In genomic region chr5:132556511-132557424, GRCh38 we compare ENCODE assay signal across 8 cellular contexts. TPM values are rescaled to one million over a fixed set of nuclear protein-coding genes. Genes with fewer than 3 reads are reported as not detected.
DNase-seq lines count a peak whose midpoint lies in the region; ATAC-seq and TF ChIP-seq lines count a peak whose summit lies in the region.

TSS of gene RAD50 (plus strand) at chr5:132556977. CDS start at chr5:132557325, 348 bp downstream.

- H3K36me3 Mint-ChIP-seq in activated B cell treated with CpG ODN at 0.5 μM for 24 hours (ENCODE audit: low read depth) = peaks cover 15% of the 10 kb centered on the region

- peak within 1 kb of the TSS; percentile 75 to 80 for H3K4me3 ChIP-seq in cardiac fibroblast (replicated peaks in 1 of 2; ENCODE audit: low read depth in 2 of 2, low read length in 2 of 2)

- ATAC-seq in HG03175 (IDR thresholded peaks at IDR 0.05; ENCODE audit: unreplicated experiment) (peak; percentile 98), activated B cell treated with CpG ODN at 0.5 μM for 24 hours (ENCODE audit: low read depth) (peak; percentile 97)

- peaks cover 29% of the 10 kb centered on the region for H3K4me1 Mint-ChIP-seq in activated B cell treated with CpG ODN at 0.5 μM for 24 hours

- peak within 1 kb of the TSS; percentile 97 for H3K4me3 Mint-ChIP-seq in activated B cell treated with CpG ODN at 0.5 μM for 24 hours

- DNase-seq in AG08396 (ENCODE audit: low spot score) = peak; percentile 94
- DNase-seq in NCI-H226 = peak; percentile 94
- peak; percentile 89 for DNase-seq in activated B cell treated with CpG ODN at 0.5 μM for 24 hours
- DNase-seq in cardiac fibroblast (ENCODE audit: low read depth in 2 of 2) = peak; percentile 90 to 92
- peak; percentile 93 for DNase-seq in inferior parietal cortex (ENCODE audit: extremely low spot score)
- peak; percentile 47 for DNase-seq in smooth muscle cell of the brain vasculature (ENCODE audit: low read depth, low spot score)

- no peaks in the 10 kb centered on the region for H3K27me3 Mint-ChIP-seq in activated B cell treated with CpG ODN at 0.5 μM for 24 hours

- peak within 1 kb of the TSS; percentile 94 for H3K27ac Mint-ChIP-seq in activated B cell treated with CpG ODN at 0.5 μM for 24 hours

- in situ Hi-C loops in GM18951 (cut with MboI; ENCODE audit: low sequenced_read_pairs, unreplicated experiment) = no loop called here

- intact Hi-C loops in activated B cell treated with CpG ODN at 0.5 μM for 24 hours (cut with micrococcal nuclease) = loop anchor here (1.0 to 10.0 kb wide), 4 partner anchors 30 to 762 kb away; partner anchors contain the start of genes FNIP1 and IRF1

- POLR2A ChIA-PET in activated B cell treated with CpG ODN at 0.5 μM for 24 hours (lab: Charles Lee) = interaction anchor here (0.5 to 1.3 kb wide), 18 partner anchors 14 to 1968 kb away, joined by 3 to 17 read pairs (median 4); partner anchors contain the start of genes AFF4, GDF9, HSPA4 and IL5

- no peak for TF ChIP-seq CTCF in activated B cell treated with CpG ODN at 0.5 μM for 24 hours (IDR thresholded peaks at IDR 0.05)
- no peak for TF ChIP-seq CTCF in cardiac fibroblast (IDR thresholded peaks at IDR 0.05; ENCODE audit: low read depth, low read length)

- CTCF ChIA-PET in activated B cell treated with CpG ODN at 0.5 μM for 24 hours (lab: Charles Lee) = no interaction called here

- TF ChIP-seq POLR2A in GM18951 (IDR thresholded peaks at IDR 0.05; ENCODE audit: extremely low read depth, insufficient read depth, insufficient read length) = peak; percentile 91

- peaks cover 3% of the 10 kb centered on the region for H3K9me3 Mint-ChIP-seq in activated B cell treated with CpG ODN at 0.5 μM for 24 hours

RNA-seq across cellular contexts. Expression of gene RAD50, which starts in this region (rescaled TPM):
- total RNA-seq in activated B cell treated with CpG ODN at 0.5 μM for 24 hours = 42.5 and 42.6 TPM in 2 replicates

Comparison
In these comparisons a context has a peak if more than half of its experiments do, and no peak if none do; other contexts are left out.
1. Peak in every context shown above with its lines: DNase-seq, ATAC-seq and H3K4me3 ChIP-seq.